Comparison of ENCODE assay signal across 1 cellular context in genomic region chr1:44074415-44074814, GRCh38.
TF ChIP-seq lines count a peak whose summit lies in the region.

No MANE protein-coding gene starts in this region.

TF ChIP-seq in IMR-90, 13 proteins besides CTCF, POLR2A, EP300 and RAD21:
- TF ChIP-seq SMC3 (IDR thresholded peaks at IDR 0.05; ENCODE audit: low read depth, low read length) (no peak), CHD1 (IDR thresholded peaks at IDR 0.05; ENCODE audit: low read depth, low read length) (no peak), MAFK (IDR thresholded peaks at IDR 0.05; ENCODE audit: low read depth, low read length) (no peak), NFE2L2 (IDR thresholded peaks at IDR 0.05; ENCODE audit: low read depth, low read length) (no peak), USF2 (IDR thresholded peaks at IDR 0.05; ENCODE audit: low read depth, low read length) (no peak), BHLHE40 (IDR thresholded peaks at IDR 0.05; ENCODE audit: low read depth, low read length) (no peak), FOS (IDR thresholded peaks at IDR 0.05; ENCODE audit: low read depth, low read length) (no peak), RCOR1 (IDR thresholded peaks at IDR 0.05; ENCODE audit: insufficient replicate concordance, low read length) (no peak)
